13 cellular contexts compared by ENCODE assay signal in the genomic region with DNA sequence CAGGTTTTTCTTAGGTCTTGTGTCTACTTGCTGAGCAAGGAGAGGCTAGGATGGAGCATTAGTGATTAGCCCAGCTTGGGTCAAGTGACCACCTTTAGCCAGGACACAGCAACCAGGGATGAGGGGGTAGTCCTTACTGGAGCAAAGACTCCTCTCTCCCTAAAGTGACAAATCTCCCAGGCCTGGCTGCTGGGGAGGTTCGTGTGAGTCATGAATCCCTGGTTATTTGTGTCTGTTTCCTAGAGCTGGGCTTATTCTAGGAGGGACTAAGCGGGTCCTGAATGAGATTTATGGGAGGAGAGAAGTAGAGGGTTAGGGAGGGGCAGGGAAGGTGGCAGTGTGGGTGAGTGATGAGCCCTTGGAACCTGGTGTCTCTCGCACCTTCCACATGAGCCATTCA.
DNase-seq lines count a peak whose midpoint lies in the region; ATAC-seq and TF ChIP-seq lines count a peak whose summit lies in the region.
"Had no signal": no experiment of that assay in that cellular context is flagged by ENCODE, and none has a peak within 500 bp of the region (broad histone marks: within the 10 kb centered on the region; RNA-seq: fewer than 3 reads in every experiment).

No MANE protein-coding gene starts in this region.

- DNase-seq in CD14-positive monocyte (ENCODE audit: low spot score) (peak; percentile 33), coronary artery (ENCODE audit: low spot score) (peak; percentile 21), left lobe of liver (ENCODE audit: low spot score) (peak; percentile 7), type B pancreatic cell (ENCODE audit: extremely low spot score, unreplicated experiment) (peak; percentile 39), kidney tubule cell (ENCODE audit: low spot score) (no peak)
- DNase-seq in activated CD4-positive, alpha-beta T cell treated with anti-CD3 and anti-CD28 coated beads for 48 hours = no peak
- DNase-seq: ACHN; Calu3; CD4-positive, alpha-beta T cell; DMS 273 treated with DMSO at 0.1 percent for 48 hours had no signal

- ATAC-seq in left lobe of liver (no peak), GM21737 (IDR thresholded peaks at IDR 0.05; ENCODE audit: unreplicated experiment) (no peak)

- H3K9me3 Mint-ChIP-seq in CD14-positive monocyte (peaks cover 0 to 3% (median 2%) of the 10 kb centered on the region in 7 donors), type B pancreatic cell (no peaks in the 10 kb centered on the region)
- H3K9me3 Mint-ChIP-seq: CD4-positive, alpha-beta T cell had no signal

- intact Hi-C loops in CD14-positive monocyte (cut with micrococcal nuclease) = no loop called here

- no peaks in the 10 kb centered on the region for H3K36me3 Mint-ChIP-seq in CD14-positive monocyte
- no peaks in the 10 kb centered on the region for H3K36me3 Mint-ChIP-seq in type B pancreatic cell

- H3K27me3 Mint-ChIP-seq in CD14-positive monocyte (ENCODE audit: low read depth in 3 of 3) (peaks cover 0 to 1% (median 0%) of the 10 kb centered on the region in 3 donors), type B pancreatic cell (peaks cover 15% of the 10 kb centered on the region)

- H3K27ac ChIP-seq in coronary artery = no peak overlapping the region
- H3K27ac ChIP-seq: BLaER1 treated with 17β-estradiol and CSF1 and Interleukin-3, amounts not matched to agents 10 nM and 100 nM; HL-60 had no signal

- no peak for TF ChIP-seq CTCF in CD14-positive monocyte (IDR thresholded peaks at IDR 0.05)
- no peak for TF ChIP-seq CTCF in coronary artery (IDR thresholded peaks at IDR 0.05)
- no peak for TF ChIP-seq CTCF in type B pancreatic cell (conservative IDR thresholded peaks at IDR 0.05)

- no peak overlapping the region for H3K4me3 ChIP-seq in coronary artery
- H3K4me3 ChIP-seq: BLaER1 treated with 17β-estradiol and CSF1 and Interleukin-3, amounts not matched to agents 10 nM and 100 nM had no signal

- H3K4me3 Mint-ChIP-seq in CD14-positive monocyte (no peak overlapping the region), type B pancreatic cell (no peak overlapping the region)
- H3K4me3 Mint-ChIP-seq: CD4-positive, alpha-beta T cell had no signal

- no peak overlapping the region for H3K27ac Mint-ChIP-seq in CD14-positive monocyte
- no peak overlapping the region for H3K27ac Mint-ChIP-seq in type B pancreatic cell
- H3K27ac Mint-ChIP-seq: CD4-positive, alpha-beta T cell had no signal

- H3K4me1 Mint-ChIP-seq in CD14-positive monocyte (peaks cover 18% of the 10 kb centered on the region), type B pancreatic cell (ENCODE audit: unreplicated experiment) (no peaks in the 10 kb centered on the region)

Comparison
In these comparisons a context has a peak if more than half of its experiments do, and no peak if none do; other contexts are left out.
1. DNase-seq: peak in CD14-positive monocyte (single experiment), coronary artery (single experiment), left lobe of liver (single experiment) and type B pancreatic cell (single experiment); none in kidney tubule cell (single experiment) and activated CD4-positive, alpha-beta T cell treated with anti-CD3 and anti-CD28 coated beads for 48 hours (single experiment).